14 cellular contexts compared by ENCODE assay signal in genomic region chr10:22723783-22724182, GRCh38.
DNase-seq lines count a peak whose midpoint lies in the region; ATAC-seq lines count a peak whose summit lies in the region.
"Had no signal": no experiment of that assay in that cellular context is flagged by ENCODE, and none has a peak within 500 bp of the region (broad histone marks: within the 10 kb centered on the region; RNA-seq: fewer than 3 reads in every experiment).

No MANE protein-coding gene starts in this region.

- H3K4me1 Mint-ChIP-seq in stimulated activated effector memory CD8-positive, alpha-beta T cell treated with anti-CD3 and anti-CD28 coated beads, Interleukin-12 subunit alpha, Interleukin-12 subunit beta, amount 100 ng/mL, for 72 hours, result peaks cover 28% of the 10 kb centered on the region

- no peak for DNase-seq in stimulated activated effector memory CD8-positive, alpha-beta T cell treated with anti-CD3 and anti-CD28 coated beads, Interleukin-12 subunit alpha, Interleukin-12 subunit beta, amount 100 ng/mL, for 72 hours (ENCODE audit: low spot score in 2 of 2)
- DNase-seq in NCI-H748 treated with DMSO at 0.1 percent for 48 hours (lab: John Stamatoyannopoulos, UW) (no peak), NCI-H774 (lab: John Stamatoyannopoulos, UW) (no peak), NCI-H526 treated with DMSO at 0.1 percent for 48 hours (lab: John Stamatoyannopoulos, UW) (no peak)
- DNase-seq: activated CD8-positive, alpha-beta memory T cell treated with anti-CD3 and anti-CD28 coated beads, Interleukin-2, amount 50 U/mL, for 4 hours; brain microvascular endothelial cell; DND-41; NCI-H82; stimulated activated CD4-positive, alpha-beta T cell treated with anti-CD3 and anti-CD28 coated beads, Interleukin-1b, Interleukin-23, amount 100 ng/mL, for 48 hours; T-helper 2 cell; testis had no signal

- H3K9me3 Mint-ChIP-seq in stimulated activated effector memory CD8-positive, alpha-beta T cell treated with anti-CD3 and anti-CD28 coated beads, Interleukin-12 subunit alpha, Interleukin-12 subunit beta, amount 100 ng/mL, for 72 hours, result no peaks in the 10 kb centered on the region

- no peaks in the 10 kb centered on the region for H3K36me3 Mint-ChIP-seq in stimulated activated effector memory CD8-positive, alpha-beta T cell treated with anti-CD3 and anti-CD28 coated beads, Interleukin-12 subunit alpha, Interleukin-12 subunit beta, amount 100 ng/mL, for 72 hours

- H3K27ac Mint-ChIP-seq in stimulated activated effector memory CD8-positive, alpha-beta T cell treated with anti-CD3 and anti-CD28 coated beads, Interleukin-12 subunit alpha, Interleukin-12 subunit beta, amount 100 ng/mL, for 72 hours, result peak overlapping the region; percentile 58

- ATAC-seq in GM18907 (IDR thresholded peaks at IDR 0.05; ENCODE audit: unreplicated experiment), result peak; percentile 61
- ATAC-seq in GM21576 (IDR thresholded peaks at IDR 0.05; ENCODE audit: unreplicated experiment), result peak; percentile 64
- ATAC-seq in HG03135 (IDR thresholded peaks at IDR 0.05; ENCODE audit: unreplicated experiment), result peak; percentile 44
- ATAC-seq in stimulated activated effector memory CD8-positive, alpha-beta T cell treated with anti-CD3 and anti-CD28 coated beads, Interleukin-12 subunit alpha, Interleukin-12 subunit beta, amount 100 ng/mL, for 72 hours, result peak; percentile 50

- no peak overlapping the region for H3K4me3 Mint-ChIP-seq in stimulated activated effector memory CD8-positive, alpha-beta T cell treated with anti-CD3 and anti-CD28 coated beads, Interleukin-12 subunit alpha, Interleukin-12 subunit beta, amount 100 ng/mL, for 72 hours
